ENCODE assay signal across 24 cellular contexts in the genomic region with DNA sequence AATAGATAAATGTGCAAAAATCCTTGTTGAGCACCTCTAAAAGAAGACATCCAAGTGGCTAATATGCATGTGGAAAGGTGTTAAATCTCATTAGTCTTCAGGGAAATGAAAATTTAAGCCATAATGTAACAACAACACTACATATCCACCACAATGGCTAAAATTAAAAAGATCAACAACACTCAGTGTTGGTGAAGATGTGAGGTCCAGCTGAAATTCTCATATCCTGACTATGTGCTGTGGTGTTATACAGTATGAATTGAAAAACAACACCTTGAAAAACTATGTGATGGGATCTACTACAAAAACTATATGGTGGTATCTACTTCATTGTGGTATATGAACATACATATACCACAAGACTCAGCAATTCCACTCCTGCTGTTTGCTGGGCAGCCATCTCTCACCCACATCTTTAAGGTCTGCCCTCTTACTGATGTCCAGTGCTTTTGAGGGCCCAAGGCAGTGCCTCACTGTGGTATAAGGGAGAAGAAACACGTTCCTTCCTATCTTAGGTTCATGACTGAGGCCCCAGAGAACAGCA.
"Had no signal": no experiment of that assay in that cellular context is flagged by ENCODE, and none has a peak within 500 bp of the region (broad histone marks: within the 10 kb centered on the region; RNA-seq: fewer than 3 reads in every experiment).

No MANE protein-coding gene starts in this region.

- H3K27me3 Mint-ChIP-seq: naive thymus-derived CD8-positive, alpha-beta T cell; stimulated activated naive CD8-positive, alpha-beta T cell treated with anti-CD3 and anti-CD28 coated beads, Interleukin-15, amount 100 ng/mL, for 72 hours had no signal

- H3K9me3 ChIP-seq: pancreas, suprapubic skin had no signal

- H3K27ac Mint-ChIP-seq: naive thymus-derived CD8-positive, alpha-beta T cell; nephron progenitor cell; stimulated activated naive CD8-positive, alpha-beta T cell treated with anti-CD3 and anti-CD28 coated beads, Interleukin-15, amount 100 ng/mL, for 72 hours had no signal

- DNase-seq: dorsolateral prefrontal cortex; effector CD8-positive, alpha-beta T cell; esophagus squamous epithelium; foreskin melanocyte; left cardiac atrium; left lung; mesenchymal stem cell; naive thymus-derived CD8-positive, alpha-beta T cell; nephron progenitor cell; nucleus accumbens; pancreas; retina; right lobe of liver; small intestine; stimulated activated CD4-positive, alpha-beta T cell treated with anti-CD3 and anti-CD28 coated beads, Interleukin-12 subunit alpha, Interleukin-12 subunit beta, amount 100 ng/mL, for 4 hours; stimulated activated CD4-positive, alpha-beta T cell treated with anti-CD3 and anti-CD28 coated beads, Interleukin-1b, Interleukin-23, amount 100 ng/mL, for 48 hours; stimulated activated CD4-positive, alpha-beta T cell treated with anti-CD3 and anti-CD28 coated beads, Interleukin-4, amount 100 ng/mL, for 1 hour; stimulated activated CD8-positive, alpha-beta memory T cell treated with anti-CD3 and anti-CD28 coated beads, Interleukin-4, amount 100 ng/mL, for 48 hours; stimulated activated naive CD4-positive, alpha-beta T cell; stimulated activated naive CD8-positive, alpha-beta T cell treated with anti-CD3 and anti-CD28 coated beads, Interleukin-15, amount 100 ng/mL, for 72 hours; transverse colon had no signal

- H3K4me1 Mint-ChIP-seq: stimulated activated naive CD8-positive, alpha-beta T cell treated with anti-CD3 and anti-CD28 coated beads, Interleukin-15, amount 100 ng/mL, for 72 hours had no signal

- ATAC-seq: left cardiac atrium; left lung; naive thymus-derived CD8-positive, alpha-beta T cell; pancreas; right lobe of liver; stimulated activated naive CD8-positive, alpha-beta T cell treated with anti-CD3 and anti-CD28 coated beads, Interleukin-15, amount 100 ng/mL, for 72 hours had no signal

- FAIRE-seq: endothelial cell of umbilical vein had no signal

- H3K27ac ChIP-seq: dorsolateral prefrontal cortex, esophagus squamous epithelium, left lung, pancreas, right lobe of liver, suprapubic skin, transverse colon, vagina had no signal

- H3K4me1 ChIP-seq: esophagus squamous epithelium, left lung, pancreas, right lobe of liver, suprapubic skin, transverse colon, vagina had no signal

- H3K36me3 ChIP-seq: esophagus squamous epithelium, left lung, pancreas, right lobe of liver, suprapubic skin, transverse colon, vagina had no signal

- H3K27me3 ChIP-seq: dorsolateral prefrontal cortex, esophagus squamous epithelium, left lung, right lobe of liver, suprapubic skin, transverse colon, vagina had no signal

- H3K4me3 ChIP-seq: dorsolateral prefrontal cortex, esophagus squamous epithelium, left lung, pancreas, right lobe of liver, suprapubic skin, transverse colon, vagina had no signal

- H3K4me3 Mint-ChIP-seq: naive thymus-derived CD8-positive, alpha-beta T cell; nephron progenitor cell; stimulated activated naive CD8-positive, alpha-beta T cell treated with anti-CD3 and anti-CD28 coated beads, Interleukin-15, amount 100 ng/mL, for 72 hours had no signal
